1 cellular context compared by ENCODE assay signal in the genomic region with DNA sequence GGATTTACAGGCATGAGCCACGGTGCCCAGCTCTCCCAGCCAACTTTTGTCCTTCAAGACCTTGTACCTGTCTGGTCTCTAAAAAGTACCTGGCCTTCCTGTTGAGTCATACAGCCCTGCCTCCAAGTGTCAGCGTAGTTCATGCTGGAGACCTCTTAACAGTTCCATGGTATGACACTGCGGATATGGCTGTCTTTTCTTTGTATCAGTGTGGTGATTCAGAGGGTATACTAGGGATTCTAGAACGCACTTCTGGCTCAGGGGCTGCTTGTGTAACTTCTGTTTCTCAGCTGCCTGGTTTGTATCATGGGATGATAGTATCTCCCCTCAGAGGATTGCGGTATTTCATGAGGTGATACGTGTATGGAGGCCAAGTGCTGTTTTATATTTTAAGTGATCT.
TF ChIP-seq lines count a peak whose summit lies in the region.

No MANE protein-coding gene starts in this region.

TF ChIP-seq in GM12878, 131 proteins besides CTCF, POLR2A, EP300 and RAD21:
- TF ChIP-seq, protein P1, sequence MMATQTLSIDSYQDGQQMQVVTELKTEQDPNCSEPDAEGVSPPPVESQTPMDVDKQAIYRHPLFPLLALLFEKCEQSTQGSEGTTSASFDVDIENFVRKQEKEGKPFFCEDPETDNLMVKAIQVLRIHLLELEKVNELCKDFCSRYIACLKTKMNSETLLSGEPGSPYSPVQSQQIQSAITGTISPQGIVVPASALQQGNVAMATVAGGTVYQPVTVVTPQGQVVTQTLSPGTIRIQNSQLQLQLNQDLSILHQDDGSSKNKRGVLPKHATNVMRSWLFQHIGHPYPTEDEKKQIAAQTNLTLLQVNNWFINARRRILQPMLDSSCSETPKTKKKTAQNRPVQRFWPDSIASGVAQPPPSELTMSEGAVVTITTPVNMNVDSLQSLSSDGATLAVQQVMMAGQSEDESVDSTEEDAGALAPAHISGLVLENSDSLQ (IDR thresholded peaks at IDR 0.05) = no peak
- no peak for TF ChIP-seq TARDBP (IDR thresholded peaks at IDR 0.05; ENCODE audit: borderline replicate concordance)
- no peak for TF ChIP-seq JUNB (IDR thresholded peaks at IDR 0.05)
- no peak for TF ChIP-seq BACH1 (IDR thresholded peaks at IDR 0.05; ENCODE audit: borderline replicate concordance)
- no peak for TF ChIP-seq KDM1A (IDR thresholded peaks at IDR 0.05; ENCODE audit: borderline replicate concordance)
- TF ChIP-seq RBBP5 (conservative IDR thresholded peaks at IDR 0.05) = no peak
